ENCODE assay signal across 8 cellular contexts in genomic region chr22:41479671-41480396, GRCh38. TPM values are rescaled to one million over a fixed set of nuclear protein-coding genes. Genes with fewer than 3 reads are reported as not detected.
DNase-seq lines count a peak whose midpoint lies in the region; ATAC-seq and TF ChIP-seq lines count a peak whose summit lies in the region.

No MANE protein-coding gene starts in this region.

- H3K4me3 ChIP-seq in OCI-LY7 (ENCODE audit: low read depth, low read length, poor library complexity, severe bottlenecking): no peak overlapping the region

- ATAC-seq in foreskin keratinocyte: no peak

- H4K20me1 ChIP-seq in OCI-LY7 (ENCODE audit: insufficient read depth, low read length): peaks cover 28% of the 10 kb centered on the region

- H3K4me1 ChIP-seq in OCI-LY7 (ENCODE audit: insufficient read depth, low read length, poor library complexity, severe bottlenecking) (peaks cover 47% of the 10 kb centered on the region), foreskin keratinocyte (no peaks in the 10 kb centered on the region)

- no peaks in the 10 kb centered on the region for H3K27me3 ChIP-seq in foreskin keratinocyte

- no peak overlapping the region for H2AFZ ChIP-seq in OCI-LY7 (ENCODE audit: low read length)

- no peak overlapping the region for H3K27ac ChIP-seq in OCI-LY7 (ENCODE audit: low read depth, low read length, poor library complexity, severe bottlenecking)
- no peak overlapping the region for H3K27ac ChIP-seq in foreskin keratinocyte

- intact Hi-C loops in OCI-LY7 (cut with micrococcal nuclease; ENCODE audit: unreplicated experiment): no loop called here

- peak; percentile 47 for DNase-seq in AG08395 (ENCODE audit: low spot score)
- peak; percentile 64 for DNase-seq in NCI-H2171 treated with DMSO at 0.1 percent for 48 hours (lab: John Stamatoyannopoulos, UW)
- peak; percentile 84 for DNase-seq in fibroblast of gingiva (ENCODE audit: low read depth)
- DNase-seq in nucleus accumbens (lab: John Stamatoyannopoulos, UW): peak in 52 of 56 donors; percentile 23 to 93 (median 70)
- no peak for DNase-seq in NCI-H146 (lab: John Stamatoyannopoulos, UW)
- DNase-seq in OCI-LY7 (ENCODE audit: low spot score): no peak
- no peak for DNase-seq in activated CD4-positive, alpha-beta T cell treated with anti-CD3 and anti-CD28 coated beads, Interleukin-2, amount 50 U/mL, for 1 hour
- no peak for DNase-seq in foreskin keratinocyte

- CTCF ChIA-PET in OCI-LY7 (lab: Charles Lee; ENCODE audit: unreplicated experiment): no interaction called here

- no peaks in the 10 kb centered on the region for H3K9me3 ChIP-seq in OCI-LY7 (ENCODE audit: low read length)

- H3K4me2 ChIP-seq in OCI-LY7 (ENCODE audit: low read length): no peak overlapping the region; the same call in 1 of the 2 replicates

- POLR2A ChIA-PET in OCI-LY7 (lab: Charles Lee): interaction anchor here (0.7 to 2.2 kb wide), 6 partner anchors 9 to 98 kb away, joined by 3 to 10 read pairs (median 4); partner anchors contain the start of genes ACO2, PHF5A, TEF and TOB2

- peaks cover 100% of the 10 kb centered on the region for H3K79me2 ChIP-seq in OCI-LY7 (ENCODE audit: insufficient read depth, low read depth, low read length)

- H3K36me3 ChIP-seq in OCI-LY7 (ENCODE audit: insufficient read depth, low read length): peaks cover 63% of the 10 kb centered on the region

- BruUV-seq in OCI-LY7 (replicated peaks; lab: Mats Ljungman, UMichigan): no TSS peak

- H3K9me2 ChIP-seq in OCI-LY7 (ENCODE audit: insufficient read depth, low read length): no peaks in the 10 kb centered on the region

- TF ChIP-seq CTCF in OCI-LY7 (conservative IDR thresholded peaks at IDR 0.05; ENCODE audit: low read length): no peak
- no peak for TF ChIP-seq CTCF in foreskin keratinocyte (conservative IDR thresholded peaks at IDR 0.05)

RNA-seq across cellular contexts. Expression of gene ACO2, which starts 10.9 kb away (rescaled TPM):
- 61.5 and 69.0 TPM in 2 replicates for total RNA-seq in OCI-LY7 (2014; rRNA removed; shearing (Covaris generic))
- total RNA-seq in OCI-LY7 (2022): 102 and 107 TPM in 2 replicates
- 76.5 and 79.6 TPM in 2 replicates for total RNA-seq in foreskin keratinocyte
- 68.4 and 74.2 TPM in 2 replicates for polyA plus RNA-seq in foreskin keratinocyte

RNA-seq across cellular contexts. Expression of gene PHF5A, which starts 11.3 kb away (rescaled TPM):
- total RNA-seq in OCI-LY7 (2014; rRNA removed; shearing (Covaris generic)): 87.9 and 98.8 TPM in 2 replicates
- total RNA-seq in OCI-LY7 (2022): 60.9 and 62.1 TPM in 2 replicates
- total RNA-seq in foreskin keratinocyte: 80.0 and 82.6 TPM in 2 replicates
- 88.2 and 98.2 TPM in 2 replicates for polyA plus RNA-seq in foreskin keratinocyte

RNA-seq across cellular contexts. Expression of gene TOB2, which starts 33.2 kb away (rescaled TPM):
- 13.5 and 13.9 TPM in 2 replicates for total RNA-seq in OCI-LY7 (2014; rRNA removed; shearing (Covaris generic))
- total RNA-seq in OCI-LY7 (2022) (19.9 and 27.0 TPM in 2 replicates), foreskin keratinocyte (22.0 and 22.3 TPM in 2 replicates)
- 7.4 and 9.2 TPM in 2 replicates for polyA plus RNA-seq in foreskin keratinocyte

Comparison
In these comparisons a context has a peak if more than half of its experiments do, and no peak if none do; other contexts are left out.
1. DNase-seq: peak in AG08395 (single experiment), NCI-H2171 treated with DMSO at 0.1 percent for 48 hours (single experiment), fibroblast of gingiva (single experiment) and nucleus accumbens (52 of 56); none in NCI-H146 (single experiment), OCI-LY7 (single experiment), activated CD4-positive, alpha-beta T cell treated with anti-CD3 and anti-CD28 coated beads, Interleukin-2, amount 50 U/mL, for 1 hour (single experiment) and foreskin keratinocyte (0 of 2).